Comparison of ENCODE assay signal across 2 cellular contexts in the genomic region with DNA sequence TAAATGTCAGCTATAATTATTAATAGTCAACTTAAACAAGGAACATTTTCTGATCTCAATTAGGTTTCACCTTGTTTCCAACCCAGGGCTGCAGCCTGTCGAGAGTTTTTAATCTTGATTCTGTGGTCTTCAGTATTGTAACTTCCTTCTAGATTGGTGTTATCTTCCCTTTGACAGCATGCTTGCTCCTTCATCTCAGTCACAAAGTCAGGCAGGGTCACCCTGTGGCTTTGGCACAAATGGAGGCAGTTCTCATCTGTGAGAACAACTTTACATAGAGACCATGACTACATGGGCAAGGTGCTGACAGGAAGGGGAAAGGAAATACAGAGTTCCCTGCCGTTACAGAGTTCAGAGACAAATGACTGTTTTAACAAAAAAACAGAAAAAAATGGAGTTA.
TF ChIP-seq lines count a peak whose summit lies in the region.

No MANE protein-coding gene starts in this region.

TF ChIP-seq in SK-N-SH treated with all-trans-retinoic acid at 6 μM for 48 hours, 23 proteins besides CTCF, POLR2A, EP300 and RAD21:
- TF ChIP-seq, protein P1, sequence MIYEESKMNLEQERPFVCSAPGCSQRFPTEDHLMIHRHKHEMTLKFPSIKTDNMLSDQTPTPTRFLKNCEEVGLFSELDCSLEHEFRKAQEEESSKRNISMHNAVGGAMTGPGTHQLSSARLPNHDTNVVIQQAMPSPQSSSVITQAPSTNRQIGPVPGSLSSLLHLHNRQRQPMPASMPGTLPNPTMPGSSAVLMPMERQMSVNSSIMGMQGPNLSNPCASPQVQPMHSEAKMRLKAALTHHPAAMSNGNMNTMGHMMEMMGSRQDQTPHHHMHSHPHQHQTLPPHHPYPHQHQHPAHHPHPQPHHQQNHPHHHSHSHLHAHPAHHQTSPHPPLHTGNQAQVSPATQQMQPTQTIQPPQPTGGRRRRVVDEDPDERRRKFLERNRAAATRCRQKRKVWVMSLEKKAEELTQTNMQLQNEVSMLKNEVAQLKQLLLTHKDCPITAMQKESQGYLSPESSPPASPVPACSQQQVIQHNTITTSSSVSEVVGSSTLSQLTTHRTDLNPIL (CRISPR knock-in tag; IDR thresholded peaks at IDR 0.05; ENCODE audit: low read depth), result no peak
- TF ChIP-seq, protein P2, sequence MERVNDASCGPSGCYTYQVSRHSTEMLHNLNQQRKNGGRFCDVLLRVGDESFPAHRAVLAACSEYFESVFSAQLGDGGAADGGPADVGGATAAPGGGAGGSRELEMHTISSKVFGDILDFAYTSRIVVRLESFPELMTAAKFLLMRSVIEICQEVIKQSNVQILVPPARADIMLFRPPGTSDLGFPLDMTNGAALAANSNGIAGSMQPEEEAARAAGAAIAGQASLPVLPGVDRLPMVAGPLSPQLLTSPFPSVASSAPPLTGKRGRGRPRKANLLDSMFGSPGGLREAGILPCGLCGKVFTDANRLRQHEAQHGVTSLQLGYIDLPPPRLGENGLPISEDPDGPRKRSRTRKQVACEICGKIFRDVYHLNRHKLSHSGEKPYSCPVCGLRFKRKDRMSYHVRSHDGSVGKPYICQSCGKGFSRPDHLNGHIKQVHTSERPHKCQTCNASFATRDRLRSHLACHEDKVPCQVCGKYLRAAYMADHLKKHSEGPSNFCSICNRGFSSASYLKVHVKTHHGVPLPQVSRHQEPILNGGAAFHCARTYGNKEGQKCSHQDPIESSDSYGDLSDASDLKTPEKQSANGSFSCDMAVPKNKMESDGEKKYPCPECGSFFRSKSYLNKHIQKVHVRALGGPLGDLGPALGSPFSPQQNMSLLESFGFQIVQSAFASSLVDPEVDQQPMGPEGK (CRISPR knock-in tag; IDR thresholded peaks at IDR 0.05; ENCODE audit: borderline replicate concordance), result no peak
- TF ChIP-seq TCF4 (CRISPR knock-in tag; IDR thresholded peaks at IDR 0.05; ENCODE audit: borderline replicate concordance), result no peak
- TF ChIP-seq ZFP3 (CRISPR knock-in tag; IDR thresholded peaks at IDR 0.05), result no peak
- no peak for TF ChIP-seq SNAI2 (CRISPR knock-in tag; IDR thresholded peaks at IDR 0.05)
- no peak for TF ChIP-seq ZNF8 (CRISPR knock-in tag; IDR thresholded peaks at IDR 0.05)
- no peak for TF ChIP-seq ZC3H10 (CRISPR knock-in tag; IDR thresholded peaks at IDR 0.05)
- TF ChIP-seq ARNTL (CRISPR knock-in tag; IDR thresholded peaks at IDR 0.05; ENCODE audit: borderline replicate concordance, low read depth), result no peak
- TF ChIP-seq ZNF70 (CRISPR knock-in tag; IDR thresholded peaks at IDR 0.05), result no peak
- no peak for TF ChIP-seq ZNF565 (CRISPR knock-in tag; conservative IDR thresholded peaks at IDR 0.05; ENCODE audit: low read depth)
- no peak for TF ChIP-seq ISL1 (CRISPR knock-in tag; IDR thresholded peaks at IDR 0.05)
- no peak for TF ChIP-seq TOX (CRISPR knock-in tag; IDR thresholded peaks at IDR 0.05; ENCODE audit: borderline replicate concordance)
- no peak for TF ChIP-seq PPARA (CRISPR knock-in tag; IDR thresholded peaks at IDR 0.05; ENCODE audit: borderline replicate concordance)
- no peak for TF ChIP-seq ZFP30 (CRISPR knock-in tag; IDR thresholded peaks at IDR 0.05)

TF ChIP-seq in K562, 482 proteins besides CTCF, POLR2A, EP300 and RAD21 (continues in another document):
- TF ChIP-seq SRSF1 (IDR thresholded peaks at IDR 0.05; ENCODE audit: low read depth, low read length) (no peak), NFE2L1 (tag; IDR thresholded peaks at IDR 0.05; ENCODE audit: borderline replicate concordance, low read depth) (no peak), FUS (optimal IDR thresholded peaks at IDR 0.05; ENCODE audit: low read depth, low read length) (no peak), MCM7 (IDR thresholded peaks at IDR 0.05) (no peak), ZNF778 (CRISPR knock-in tag; IDR thresholded peaks at IDR 0.05) (no peak), PHB (CRISPR knock-in tag; IDR thresholded peaks at IDR 0.05) (no peak), CBFA2T2 (conservative IDR thresholded peaks at IDR 0.05) (peak; percentile 83), CBFB (CRISPR knock-in tag; IDR thresholded peaks at IDR 0.05) (no peak), CREBBP (IDR thresholded peaks at IDR 0.05; ENCODE audit: low read depth, low read length) (no peak), NFIX (CRISPR knock-in tag; IDR thresholded peaks at IDR 0.05; ENCODE audit: low read depth) (no peak), TRIM24 (IDR thresholded peaks at IDR 0.05) (peak in 1 of 2 experiments; percentile 63; a peak in 2 of 4 replicates), KLF6 (CRISPR knock-in tag; IDR thresholded peaks at IDR 0.05; ENCODE audit: borderline replicate concordance) (no peak), ZNF408 (CRISPR knock-in tag; IDR thresholded peaks at IDR 0.05; ENCODE audit: low read depth) (no peak), HEY1 (CRISPR knock-in tag; IDR thresholded peaks at IDR 0.05; ENCODE audit: borderline replicate concordance) (peak; percentile 84; the same call in 1 of the 2 replicates), ATF1 (CRISPR knock-in tag; IDR thresholded peaks at IDR 0.05) (no peak), ATF1 (tag; IDR thresholded peaks at IDR 0.05) (no peak), RUNX1 (IDR thresholded peaks at IDR 0.05; ENCODE audit: low read depth) (no peak), SRF (CRISPR knock-in tag; IDR thresholded peaks at IDR 0.05) (no peak), STAG1 (CRISPR knock-in tag; IDR thresholded peaks at IDR 0.05; ENCODE audit: borderline replicate concordance) (no peak), HMGN3 (IDR thresholded peaks at IDR 0.05; ENCODE audit: borderline replicate concordance, extremely low read depth, insufficient read length, low read depth, low read length) (no peak), MAZ (CRISPR knock-in tag; conservative IDR thresholded peaks at IDR 0.05 in 1 of 2, IDR thresholded peaks at IDR 0.05 in 1 of 2) (0 out of 4 replicates have a peak, but pooled peaks of 1 of the 2 experiments have one; percentile 7)
- TF ChIP-seq, protein P3, sequence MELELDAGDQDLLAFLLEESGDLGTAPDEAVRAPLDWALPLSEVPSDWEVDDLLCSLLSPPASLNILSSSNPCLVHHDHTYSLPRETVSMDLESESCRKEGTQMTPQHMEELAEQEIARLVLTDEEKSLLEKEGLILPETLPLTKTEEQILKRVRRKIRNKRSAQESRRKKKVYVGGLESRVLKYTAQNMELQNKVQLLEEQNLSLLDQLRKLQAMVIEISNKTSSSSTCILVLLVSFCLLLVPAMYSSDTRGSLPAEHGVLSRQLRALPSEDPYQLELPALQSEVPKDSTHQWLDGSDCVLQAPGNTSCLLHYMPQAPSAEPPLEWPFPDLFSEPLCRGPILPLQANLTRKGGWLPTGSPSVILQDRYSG (tag; conservative IDR thresholded peaks at IDR 0.05; ENCODE audit: low read depth), result no peak
- TF ChIP-seq, protein P4, sequence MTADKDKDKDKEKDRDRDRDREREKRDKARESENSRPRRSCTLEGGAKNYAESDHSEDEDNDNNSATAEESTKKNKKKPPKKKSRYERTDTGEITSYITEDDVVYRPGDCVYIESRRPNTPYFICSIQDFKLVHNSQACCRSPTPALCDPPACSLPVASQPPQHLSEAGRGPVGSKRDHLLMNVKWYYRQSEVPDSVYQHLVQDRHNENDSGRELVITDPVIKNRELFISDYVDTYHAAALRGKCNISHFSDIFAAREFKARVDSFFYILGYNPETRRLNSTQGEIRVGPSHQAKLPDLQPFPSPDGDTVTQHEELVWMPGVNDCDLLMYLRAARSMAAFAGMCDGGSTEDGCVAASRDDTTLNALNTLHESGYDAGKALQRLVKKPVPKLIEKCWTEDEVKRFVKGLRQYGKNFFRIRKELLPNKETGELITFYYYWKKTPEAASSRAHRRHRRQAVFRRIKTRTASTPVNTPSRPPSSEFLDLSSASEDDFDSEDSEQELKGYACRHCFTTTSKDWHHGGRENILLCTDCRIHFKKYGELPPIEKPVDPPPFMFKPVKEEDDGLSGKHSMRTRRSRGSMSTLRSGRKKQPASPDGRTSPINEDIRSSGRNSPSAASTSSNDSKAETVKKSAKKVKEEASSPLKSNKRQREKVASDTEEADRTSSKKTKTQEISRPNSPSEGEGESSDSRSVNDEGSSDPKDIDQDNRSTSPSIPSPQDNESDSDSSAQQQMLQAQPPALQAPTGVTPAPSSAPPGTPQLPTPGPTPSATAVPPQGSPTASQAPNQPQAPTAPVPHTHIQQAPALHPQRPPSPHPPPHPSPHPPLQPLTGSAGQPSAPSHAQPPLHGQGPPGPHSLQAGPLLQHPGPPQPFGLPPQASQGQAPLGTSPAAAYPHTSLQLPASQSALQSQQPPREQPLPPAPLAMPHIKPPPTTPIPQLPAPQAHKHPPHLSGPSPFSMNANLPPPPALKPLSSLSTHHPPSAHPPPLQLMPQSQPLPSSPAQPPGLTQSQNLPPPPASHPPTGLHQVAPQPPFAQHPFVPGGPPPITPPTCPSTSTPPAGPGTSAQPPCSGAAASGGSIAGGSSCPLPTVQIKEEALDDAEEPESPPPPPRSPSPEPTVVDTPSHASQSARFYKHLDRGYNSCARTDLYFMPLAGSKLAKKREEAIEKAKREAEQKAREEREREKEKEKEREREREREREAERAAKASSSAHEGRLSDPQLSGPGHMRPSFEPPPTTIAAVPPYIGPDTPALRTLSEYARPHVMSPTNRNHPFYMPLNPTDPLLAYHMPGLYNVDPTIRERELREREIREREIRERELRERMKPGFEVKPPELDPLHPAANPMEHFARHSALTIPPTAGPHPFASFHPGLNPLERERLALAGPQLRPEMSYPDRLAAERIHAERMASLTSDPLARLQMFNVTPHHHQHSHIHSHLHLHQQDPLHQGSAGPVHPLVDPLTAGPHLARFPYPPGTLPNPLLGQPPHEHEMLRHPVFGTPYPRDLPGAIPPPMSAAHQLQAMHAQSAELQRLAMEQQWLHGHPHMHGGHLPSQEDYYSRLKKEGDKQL (CRISPR knock-in tag; IDR thresholded peaks at IDR 0.05; ENCODE audit: borderline replicate concordance), result no peak
- TF ChIP-seq, protein P5, sequence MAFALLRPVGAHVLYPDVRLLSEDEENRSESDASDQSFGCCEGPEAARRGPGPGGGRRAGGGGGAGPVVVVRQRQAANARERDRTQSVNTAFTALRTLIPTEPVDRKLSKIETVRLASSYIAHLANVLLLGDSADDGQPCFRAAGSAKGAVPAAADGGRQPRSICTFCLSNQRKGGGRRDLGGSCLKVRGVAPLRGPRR (CRISPR knock-in tag; IDR thresholded peaks at IDR 0.05), result no peak
- TF ChIP-seq, protein P6, sequence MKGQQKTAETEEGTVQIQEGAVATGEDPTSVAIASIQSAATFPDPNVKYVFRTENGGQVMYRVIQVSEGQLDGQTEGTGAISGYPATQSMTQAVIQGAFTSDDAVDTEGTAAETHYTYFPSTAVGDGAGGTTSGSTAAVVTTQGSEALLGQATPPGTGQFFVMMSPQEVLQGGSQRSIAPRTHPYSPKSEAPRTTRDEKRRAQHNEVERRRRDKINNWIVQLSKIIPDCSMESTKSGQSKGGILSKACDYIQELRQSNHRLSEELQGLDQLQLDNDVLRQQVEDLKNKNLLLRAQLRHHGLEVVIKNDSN (CRISPR knock-in tag; IDR thresholded peaks at IDR 0.05), result no peak
- TF ChIP-seq, protein P7, sequence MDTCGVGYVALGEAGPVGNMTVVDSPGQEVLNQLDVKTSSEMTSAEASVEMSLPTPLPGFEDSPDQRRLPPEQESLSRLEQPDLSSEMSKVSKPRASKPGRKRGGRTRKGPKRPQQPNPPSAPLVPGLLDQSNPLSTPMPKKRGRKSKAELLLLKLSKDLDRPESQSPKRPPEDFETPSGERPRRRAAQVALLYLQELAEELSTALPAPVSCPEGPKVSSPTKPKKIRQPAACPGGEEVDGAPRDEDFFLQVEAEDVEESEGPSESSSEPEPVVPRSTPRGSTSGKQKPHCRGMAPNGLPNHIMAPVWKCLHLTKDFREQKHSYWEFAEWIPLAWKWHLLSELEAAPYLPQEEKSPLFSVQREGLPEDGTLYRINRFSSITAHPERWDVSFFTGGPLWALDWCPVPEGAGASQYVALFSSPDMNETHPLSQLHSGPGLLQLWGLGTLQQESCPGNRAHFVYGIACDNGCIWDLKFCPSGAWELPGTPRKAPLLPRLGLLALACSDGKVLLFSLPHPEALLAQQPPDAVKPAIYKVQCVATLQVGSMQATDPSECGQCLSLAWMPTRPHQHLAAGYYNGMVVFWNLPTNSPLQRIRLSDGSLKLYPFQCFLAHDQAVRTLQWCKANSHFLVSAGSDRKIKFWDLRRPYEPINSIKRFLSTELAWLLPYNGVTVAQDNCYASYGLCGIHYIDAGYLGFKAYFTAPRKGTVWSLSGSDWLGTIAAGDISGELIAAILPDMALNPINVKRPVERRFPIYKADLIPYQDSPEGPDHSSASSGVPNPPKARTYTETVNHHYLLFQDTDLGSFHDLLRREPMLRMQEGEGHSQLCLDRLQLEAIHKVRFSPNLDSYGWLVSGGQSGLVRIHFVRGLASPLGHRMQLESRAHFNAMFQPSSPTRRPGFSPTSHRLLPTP (IDR thresholded peaks at IDR 0.05; ENCODE audit: borderline replicate concordance, extremely low read depth, insufficient read length), result no peak
